In genomic region chr2:95158441-95158840, GRCh38 we compare ENCODE assay signal across 8 cellular contexts. TPM values are rescaled to one million over a fixed set of nuclear protein-coding genes. Genes with fewer than 3 reads are reported as not detected.
A peak's percentile ranks its signal among the peaks of the same experiment; 100 is the strongest.
DNase-seq lines count a peak whose midpoint lies in the region; ATAC-seq and TF ChIP-seq lines count a peak whose summit lies in the region.

No MANE protein-coding gene starts in this region.

- H3K4me3 ChIP-seq in GM23248 (peak overlapping the region; percentile 82), hepatocyte (peak overlapping the region; percentile 55), skeletal muscle tissue (ENCODE audit: low read length in 3 of 3) (peak overlapping the region; percentile 85 to 98 (median 92))

- peak overlapping the region; percentile 87 for H3K4me2 ChIP-seq in GM23248 (ENCODE audit: unreplicated experiment)
- peak overlapping the region; percentile 99 for H3K4me2 ChIP-seq in hepatocyte

- peaks cover 9% of the 10 kb centered on the region for H3K9me3 Mint-ChIP-seq in activated B cell treated with CpG ODN at 0.5 μM for 24 hours

- H3K4me3 Mint-ChIP-seq in activated B cell treated with CpG ODN at 0.5 μM for 24 hours, result peak overlapping the region; percentile 85

- ATAC-seq in activated B cell treated with CpG ODN at 0.5 μM for 24 hours (ENCODE audit: low read depth), result no peak

- H4K20me1 ChIP-seq in GM23248 (ENCODE audit: insufficient read depth), result no peaks in the 10 kb centered on the region
- H4K20me1 ChIP-seq in hepatocyte (ENCODE audit: insufficient read depth, poor library complexity, severe bottlenecking), result no peaks in the 10 kb centered on the region

- WGBS in GM23248 (ENCODE audit: low coverage in 1 of 2, low lambda C conversion rate in 2 of 2, missing lambda C conversion rate in 2 of 2), 2 experiments, result 40 to 41% methylated on average over 10 of the region's 10 CpGs
- 73% methylated on average over 10 of the region's 10 CpGs for WGBS in hepatocyte (ENCODE audit: low lambda C conversion rate, missing lambda C conversion rate)

- H3K9ac ChIP-seq in GM23248 (peak overlapping the region; percentile 89), skeletal muscle tissue (ENCODE audit: low read depth in 1 of 3, low read length in 3 of 3) (peak overlapping the region; percentile 88 to 91 (median 88))

- POLR2A ChIA-PET in activated B cell treated with CpG ODN at 0.5 μM for 24 hours (lab: Charles Lee), result interaction anchor here (3.5 kb wide), 1 partner anchor 37 kb away, joined by 37 read pairs; the partner anchor contains the start of gene MRPS5

- no peak for TF ChIP-seq CTCF in activated B cell treated with CpG ODN at 0.5 μM for 24 hours (IDR thresholded peaks at IDR 0.05)
- TF ChIP-seq CTCF in hepatocyte (IDR thresholded peaks at IDR 0.05; ENCODE audit: poor library complexity), result no peak

- H3K4me1 Mint-ChIP-seq in activated B cell treated with CpG ODN at 0.5 μM for 24 hours, result peaks cover 12% of the 10 kb centered on the region

- H3K9me2 ChIP-seq in GM23248 (ENCODE audit: insufficient read depth) (no peaks in the 10 kb centered on the region), hepatocyte (replicated peaks; ENCODE audit: insufficient read depth) (no peaks in the 10 kb centered on the region)

- H3K9me3 ChIP-seq in GM23248 (ENCODE audit: low read depth) (no peaks in the 10 kb centered on the region), hepatocyte (ENCODE audit: low read depth) (peaks cover 12% of the 10 kb centered on the region), skeletal muscle tissue (ENCODE audit: control insufficient read depth in 3 of 3, low read length in 3 of 3) (peaks cover 2 to 10% (median 3%) of the 10 kb centered on the region in 3 donors)

- DNase-seq in GM23248 (peak; percentile 34), activated B cell treated with CpG ODN at 0.5 μM for 24 hours (no peak), hepatocyte (ENCODE audit: low spot score) (no peak), SKM-1 treated with dmso at 0.1 percent for 144 hours (lab: John Stamatoyannopoulos, UW; ENCODE audit: unreplicated experiment) (no peak), COLO668 (lab: John Stamatoyannopoulos, UW; ENCODE audit: unreplicated experiment) (no peak), KG1 (lab: John Stamatoyannopoulos, UW) (no peak), retina (no peak)

- intact Hi-C loops in activated B cell treated with CpG ODN at 0.5 μM for 24 hours (cut with micrococcal nuclease), result no loop called here

- H3K27me3 ChIP-seq in GM23248 (replicated peaks; ENCODE audit: insufficient read depth) (no peaks in the 10 kb centered on the region), hepatocyte (no peaks in the 10 kb centered on the region), skeletal muscle tissue (ENCODE audit: control insufficient read depth in 3 of 3, insufficient read depth in 3 of 3, low read length in 3 of 3) (no peaks in the 10 kb centered on the region)

- peaks cover 12% of the 10 kb centered on the region for H3K79me2 ChIP-seq in GM23248 (ENCODE audit: insufficient read depth)
- peaks cover 14% of the 10 kb centered on the region for H3K79me2 ChIP-seq in hepatocyte

- H3K36me3 ChIP-seq in GM23248 (ENCODE audit: low read depth) (peaks cover 30% of the 10 kb centered on the region), hepatocyte (replicated peaks; ENCODE audit: insufficient read depth, low read depth) (peaks cover 6% of the 10 kb centered on the region), skeletal muscle tissue (ENCODE audit: control insufficient read depth in 3 of 3, insufficient read depth in 3 of 3, low read length in 3 of 3) (peaks cover 27 to 38% (median 36%) of the 10 kb centered on the region in 3 donors)

- H3K4me1 ChIP-seq in GM23248 (ENCODE audit: insufficient read depth) (no peaks in the 10 kb centered on the region), hepatocyte (ENCODE audit: insufficient read depth) (peaks cover 5% of the 10 kb centered on the region), skeletal muscle tissue (ENCODE audit: control insufficient read depth in 3 of 3, insufficient read depth in 3 of 3, low read length in 3 of 3) (peaks cover 11 to 21% (median 15%) of the 10 kb centered on the region in 3 donors)

- peak overlapping the region; percentile 82 for H2AFZ ChIP-seq in GM23248
- peak overlapping the region; percentile 89 for H2AFZ ChIP-seq in hepatocyte

- no peak overlapping the region for H3K27ac Mint-ChIP-seq in activated B cell treated with CpG ODN at 0.5 μM for 24 hours

- H3K27ac ChIP-seq in GM23248, result peak overlapping the region; percentile 38; the same call in 1 of the 2 replicates
- peak overlapping the region; percentile 74 for H3K27ac ChIP-seq in hepatocyte
- H3K27ac ChIP-seq in skeletal muscle tissue (ENCODE audit: low read depth, low read length), result peak overlapping the region; percentile 64

- in situ Hi-C loops in GM23248 (cut with MboI), result no loop called here

- peaks cover 33% of the 10 kb centered on the region for H3K36me3 Mint-ChIP-seq in activated B cell treated with CpG ODN at 0.5 μM for 24 hours (ENCODE audit: low read depth)

- CTCF ChIA-PET in activated B cell treated with CpG ODN at 0.5 μM for 24 hours (lab: Charles Lee), result no interaction called here

- H3K27me3 Mint-ChIP-seq in activated B cell treated with CpG ODN at 0.5 μM for 24 hours, result no peaks in the 10 kb centered on the region

- peaks cover 7% of the 10 kb centered on the region for H3F3A ChIP-seq in GM23248 (ENCODE audit: insufficient read depth)

RNA-seq across cellular contexts. Expression of gene ZNF514, which starts 1.2 kb away (rescaled TPM):
- 8.1 and 12.8 TPM in 2 replicates for total RNA-seq in GM23248 (2014; rRNA removed; shearing (Covaris generic))
- polyA plus RNA-seq in GM23248 (2016; fragmentation: Nextera tagmentation; extraction: Ambion mirVana) (5.3 and 5.6 TPM in 2 replicates), hepatocyte (4.2 and 9.3 TPM in 2 replicates)
- total RNA-seq in activated B cell treated with CpG ODN at 0.5 μM for 24 hours (19.0 and 24.7 TPM in 2 replicates), hepatocyte (11.8 and 14.6 TPM in 2 replicates), skeletal muscle tissue (22.4 TPM)

RNA-seq across cellular contexts. Expression of gene ZNF2, which starts 7.2 kb away (rescaled TPM):
- 5.6 and 7.6 TPM in 2 replicates for total RNA-seq in GM23248 (2014; rRNA removed; shearing (Covaris generic))
- polyA plus RNA-seq in GM23248 (2016; fragmentation: Nextera tagmentation; extraction: Ambion mirVana) (3.3 and 4.3 TPM in 2 replicates), hepatocyte (2.1 and 2.2 TPM in 2 replicates)
- total RNA-seq in activated B cell treated with CpG ODN at 0.5 μM for 24 hours (4.9 and 5.3 TPM in 2 replicates), hepatocyte (3.7 and 4.5 TPM in 2 replicates), skeletal muscle tissue (8.4 TPM)

RNA-seq across cellular contexts. Expression of gene MRPS5, which starts 36.8 kb away (rescaled TPM):
- 26.1 and 34.3 TPM in 2 replicates for total RNA-seq in GM23248 (2014; rRNA removed; shearing (Covaris generic))
- polyA plus RNA-seq in GM23248 (2016; fragmentation: Nextera tagmentation; extraction: Ambion mirVana) (38.1 and 38.4 TPM in 2 replicates), hepatocyte (52.4 and 55.3 TPM in 2 replicates)
- total RNA-seq in activated B cell treated with CpG ODN at 0.5 μM for 24 hours (44.4 and 44.9 TPM in 2 replicates), hepatocyte (44.3 and 44.4 TPM in 2 replicates), skeletal muscle tissue (36.5 TPM)

RNA-seq across cellular contexts. Expression of gene ZNF892, which starts 48.9 kb away (rescaled TPM):
- 1.9 and 3.0 TPM in 2 replicates for total RNA-seq in GM23248 (2014; rRNA removed; shearing (Covaris generic))
- polyA plus RNA-seq in GM23248 (2016; fragmentation: Nextera tagmentation; extraction: Ambion mirVana), result 0.79 and 1.0 TPM in 2 replicates
- 4.0 and 4.3 TPM in 2 replicates for total RNA-seq in activated B cell treated with CpG ODN at 0.5 μM for 24 hours
- total RNA-seq in hepatocyte, result 3.1 and 3.7 TPM in 2 replicates
- 0.13 and 0.66 TPM in 2 replicates for polyA plus RNA-seq in hepatocyte
- 4.7 TPM for total RNA-seq in skeletal muscle tissue
